Comparison of ENCODE assay signal across 1 cellular context in genomic region chr12:53268637-53269562, GRCh38.
TF ChIP-seq lines count a peak whose summit lies in the region.

No MANE protein-coding gene starts in this region.

TF ChIP-seq in SK-N-SH, 30 proteins besides CTCF, POLR2A, EP300 and RAD21 (continued from another document):
- TF ChIP-seq, protein P1, sequence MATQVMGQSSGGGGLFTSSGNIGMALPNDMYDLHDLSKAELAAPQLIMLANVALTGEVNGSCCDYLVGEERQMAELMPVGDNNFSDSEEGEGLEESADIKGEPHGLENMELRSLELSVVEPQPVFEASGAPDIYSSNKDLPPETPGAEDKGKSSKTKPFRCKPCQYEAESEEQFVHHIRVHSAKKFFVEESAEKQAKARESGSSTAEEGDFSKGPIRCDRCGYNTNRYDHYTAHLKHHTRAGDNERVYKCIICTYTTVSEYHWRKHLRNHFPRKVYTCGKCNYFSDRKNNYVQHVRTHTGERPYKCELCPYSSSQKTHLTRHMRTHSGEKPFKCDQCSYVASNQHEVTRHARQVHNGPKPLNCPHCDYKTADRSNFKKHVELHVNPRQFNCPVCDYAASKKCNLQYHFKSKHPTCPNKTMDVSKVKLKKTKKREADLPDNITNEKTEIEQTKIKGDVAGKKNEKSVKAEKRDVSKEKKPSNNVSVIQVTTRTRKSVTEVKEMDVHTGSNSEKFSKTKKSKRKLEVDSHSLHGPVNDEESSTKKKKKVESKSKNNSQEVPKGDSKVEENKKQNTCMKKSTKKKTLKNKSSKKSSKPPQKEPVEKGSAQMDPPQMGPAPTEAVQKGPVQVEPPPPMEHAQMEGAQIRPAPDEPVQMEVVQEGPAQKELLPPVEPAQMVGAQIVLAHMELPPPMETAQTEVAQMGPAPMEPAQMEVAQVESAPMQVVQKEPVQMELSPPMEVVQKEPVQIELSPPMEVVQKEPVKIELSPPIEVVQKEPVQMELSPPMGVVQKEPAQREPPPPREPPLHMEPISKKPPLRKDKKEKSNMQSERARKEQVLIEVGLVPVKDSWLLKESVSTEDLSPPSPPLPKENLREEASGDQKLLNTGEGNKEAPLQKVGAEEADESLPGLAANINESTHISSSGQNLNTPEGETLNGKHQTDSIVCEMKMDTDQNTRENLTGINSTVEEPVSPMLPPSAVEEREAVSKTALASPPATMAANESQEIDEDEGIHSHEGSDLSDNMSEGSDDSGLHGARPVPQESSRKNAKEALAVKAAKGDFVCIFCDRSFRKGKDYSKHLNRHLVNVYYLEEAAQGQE (IDR thresholded peaks at IDR 0.05; ENCODE audit: low read depth, low read length) = no peak
- TF ChIP-seq, protein P2, sequence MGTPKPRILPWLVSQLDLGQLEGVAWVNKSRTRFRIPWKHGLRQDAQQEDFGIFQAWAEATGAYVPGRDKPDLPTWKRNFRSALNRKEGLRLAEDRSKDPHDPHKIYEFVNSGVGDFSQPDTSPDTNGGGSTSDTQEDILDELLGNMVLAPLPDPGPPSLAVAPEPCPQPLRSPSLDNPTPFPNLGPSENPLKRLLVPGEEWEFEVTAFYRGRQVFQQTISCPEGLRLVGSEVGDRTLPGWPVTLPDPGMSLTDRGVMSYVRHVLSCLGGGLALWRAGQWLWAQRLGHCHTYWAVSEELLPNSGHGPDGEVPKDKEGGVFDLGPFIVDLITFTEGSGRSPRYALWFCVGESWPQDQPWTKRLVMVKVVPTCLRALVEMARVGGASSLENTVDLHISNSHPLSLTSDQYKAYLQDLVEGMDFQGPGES (IDR thresholded peaks at IDR 0.05; ENCODE audit: low read depth, low read length) = no peak
- no peak for TF ChIP-seq CHD2 (IDR thresholded peaks at IDR 0.05; ENCODE audit: low read length, partially characterized antibody)
- no peak for TF ChIP-seq EZH2phosphoT487 (IDR thresholded peaks at IDR 0.05; ENCODE audit: borderline replicate concordance, low read depth)
- no peak for TF ChIP-seq YY1 (IDR thresholded peaks at IDR 0.05; ENCODE audit: low read depth)
